Comparison of ENCODE assay signal across 9 cellular contexts in genomic region chr6:55758156-55758942, GRCh38.
DNase-seq lines count a peak whose midpoint lies in the region; TF ChIP-seq lines count a peak whose summit lies in the region.
"Had no signal": no experiment of that assay in that cellular context is flagged by ENCODE, and none has a peak within 500 bp of the region (broad histone marks: within the 10 kb centered on the region; RNA-seq: fewer than 3 reads in every experiment).

No MANE protein-coding gene starts in this region.

- peaks cover 0 to 2% (median 0%) of the 10 kb centered on the region in 7 donors for H3K9me3 Mint-ChIP-seq in CD14-positive monocyte

- H3K27me3 Mint-ChIP-seq in CD14-positive monocyte (ENCODE audit: low read depth in 3 of 3) = no peaks in the 10 kb centered on the region
- H3K27me3 Mint-ChIP-seq: progenitor cell of endocrine pancreas had no signal

- H3K9ac ChIP-seq in adipocyte (ENCODE audit: low read length) = peak overlapping the region; percentile 62

- no peak overlapping the region for H3K4me3 Mint-ChIP-seq in CD14-positive monocyte

- no peaks in the 10 kb centered on the region for H3K9me3 ChIP-seq in adipocyte (ENCODE audit: control insufficient read depth, low read length)
- no peaks in the 10 kb centered on the region for H3K9me3 ChIP-seq in SJCRH30 (replicated peaks)

- no peak overlapping the region for H3K27ac Mint-ChIP-seq in CD14-positive monocyte
- H3K27ac Mint-ChIP-seq: progenitor cell of endocrine pancreas had no signal

- H3K4me1 Mint-ChIP-seq in CD14-positive monocyte = no peaks in the 10 kb centered on the region

- H3K4me3 ChIP-seq in adipocyte (ENCODE audit: low read length) (peak overlapping the region; percentile 5), SJCRH30 (no peak overlapping the region)

- no peak overlapping the region for H3K27ac ChIP-seq in SJCRH30

- H3K27me3 ChIP-seq in adipocyte (replicated peaks; ENCODE audit: control insufficient read depth, insufficient read depth, low read length) (no peaks in the 10 kb centered on the region), SJCRH30 (no peaks in the 10 kb centered on the region)

- H3K36me3 ChIP-seq in adipocyte (ENCODE audit: control insufficient read depth, insufficient read depth, low read length, severe bottlenecking) (no peaks in the 10 kb centered on the region), SJCRH30 (peaks cover 57% of the 10 kb centered on the region)

- peak; percentile 79 for DNase-seq in H4 (ENCODE audit: low spot score)
- peak; percentile 96 for DNase-seq in adipocyte (ENCODE audit: low read depth)
- DNase-seq in glomerular endothelial cell (ENCODE audit: extremely low read depth, low read depth, low spot score) = peak; percentile 3
- peak; percentile 95 for DNase-seq in stromal cell of bone marrow (ENCODE audit: low read depth)
- no peak for DNase-seq in SJCRH30
- no peak for DNase-seq in CD14-positive monocyte (ENCODE audit: low spot score)
- no peak for DNase-seq in hepatic stellate cell (ENCODE audit: low spot score)
- DNase-seq: NCI-H1694 treated with DMSO at 0.1 percent for 48 hours had no signal

- TF ChIP-seq CTCF in CD14-positive monocyte (IDR thresholded peaks at IDR 0.05) = no peak

- no peaks in the 10 kb centered on the region for H3K36me3 Mint-ChIP-seq in CD14-positive monocyte

- intact Hi-C loops in CD14-positive monocyte (cut with micrococcal nuclease) = no loop called here

- H3K4me1 ChIP-seq in adipocyte (ENCODE audit: control insufficient read depth, insufficient read depth, low read length) (peaks cover 52% of the 10 kb centered on the region), SJCRH30 (no peaks in the 10 kb centered on the region)

Comparison
In these comparisons a context has a peak if more than half of its experiments do, and no peak if none do; other contexts are left out.
1. DNase-seq: peak in H4 (single experiment), adipocyte (single experiment), glomerular endothelial cell (single experiment) and stromal cell of bone marrow (single experiment); none in SJCRH30 (0 of 2), CD14-positive monocyte (single experiment) and hepatic stellate cell (single experiment).